ENCODE assay signal across 8 cellular contexts in the genomic region with DNA sequence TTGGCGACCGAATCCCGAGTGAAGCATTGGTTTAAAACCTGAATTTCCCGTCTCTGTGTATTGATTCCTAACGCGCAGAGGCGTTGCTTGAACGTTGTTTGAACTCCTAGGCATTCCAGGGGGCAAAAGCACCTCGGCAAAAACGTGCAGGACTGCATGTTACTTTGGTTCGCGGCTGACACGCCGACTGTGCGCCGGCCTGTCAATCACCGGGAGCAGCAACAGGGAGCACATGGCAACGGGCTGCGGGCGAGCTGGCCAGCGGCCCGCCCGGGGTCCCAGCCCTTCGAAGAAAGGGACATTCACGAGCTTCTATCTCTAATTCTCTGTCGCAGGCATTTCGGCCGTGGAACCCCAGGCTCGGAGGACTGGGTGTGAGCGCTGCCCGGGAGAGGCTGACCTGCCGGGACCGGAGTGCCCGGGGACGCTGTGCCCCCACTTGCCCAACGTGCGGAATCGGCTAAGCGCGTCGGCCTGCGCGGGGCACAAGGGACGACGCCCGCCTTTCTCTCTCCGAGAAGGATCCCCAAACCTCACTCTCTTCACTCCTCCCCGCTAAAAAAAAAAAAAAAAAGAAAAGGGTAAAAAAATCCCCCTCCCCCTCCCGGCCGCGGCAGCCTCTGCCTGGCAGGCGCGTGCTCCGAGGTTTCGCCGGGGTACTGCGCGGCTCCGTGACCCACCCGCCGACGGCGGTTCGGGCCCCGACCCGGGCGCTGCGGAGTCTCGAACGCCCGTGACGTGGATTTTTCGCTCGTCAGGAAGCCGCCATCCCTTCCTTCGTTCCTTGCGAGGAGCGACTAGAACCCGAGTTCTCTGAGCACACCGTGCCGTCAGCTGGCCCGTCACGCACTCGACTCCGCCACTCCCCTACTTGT. TPM values are rescaled to one million over a fixed set of nuclear protein-coding genes. Genes with fewer than 3 reads are reported as not detected.
A peak's percentile ranks its signal among the peaks of the same experiment; 100 is the strongest.
DNase-seq lines count a peak whose midpoint lies in the region; ATAC-seq and TF ChIP-seq lines count a peak whose summit lies in the region.

No MANE protein-coding gene starts in this region.

- H3K36me3 ChIP-seq in Caco-2 (ENCODE audit: control insufficient read depth, insufficient read depth, low read length) = peaks cover 2% of the 10 kb centered on the region

- peaks cover 41% of the 10 kb centered on the region for H3K36me3 Mint-ChIP-seq in Caco-2 (ENCODE audit: insufficient read depth, unreplicated experiment)
- H3K36me3 Mint-ChIP-seq in MCF 10A (ENCODE audit: insufficient read depth, unreplicated experiment) = peaks cover 14% of the 10 kb centered on the region

- TF ChIP-seq CTCF in Caco-2 (IDR thresholded peaks at IDR 0.05; ENCODE audit: insufficient read depth in 1 of 2, low read depth in 1 of 2, low read length in 1 of 2, severe bottlenecking in 1 of 2, unreplicated experiment in 1 of 2) = no peak
- no peak for TF ChIP-seq CTCF in MCF 10A (IDR thresholded peaks at IDR 0.05; ENCODE audit: unreplicated experiment)

- ATAC-seq in GM21528 (IDR thresholded peaks at IDR 0.05; ENCODE audit: low FRiP score, unreplicated experiment) = peak; percentile 16

- H3K9me3 ChIP-seq in Caco-2 = no peaks in the 10 kb centered on the region

- DNase-seq in Caco-2 = peak; percentile 72 to 77
- DNase-seq in Jurkat, Clone E6-1 (ENCODE audit: low read depth, low spot score) = no peak
- peak; percentile 9 to 42 (median 17) for DNase-seq in T-helper 1 cell
- peak; percentile 69 for DNase-seq in MCF 10A (ENCODE audit: unreplicated experiment)
- peak; percentile 84 for DNase-seq in islet precursor cell
- DNase-seq in stimulated activated CD4-positive, alpha-beta T cell treated with anti-CD3 and anti-CD28 coated beads, Interleukin-12 subunit alpha, Interleukin-12 subunit beta, amount 100 ng/mL, for 4 hours = peak; percentile 39
- DNase-seq in AG08395 (ENCODE audit: low spot score) = no peak

- intact Hi-C loops in Caco-2 (cut with micrococcal nuclease; ENCODE audit: unreplicated experiment) (loop anchor here (2.0 to 10.0 kb wide), 5 partner anchors 47 to 357 kb away; no protein-coding TSS in a partner anchor), MCF 10A (cut with micrococcal nuclease) (loop anchor here (1.0 to 5.0 kb wide), 6 partner anchors 45 to 865 kb away; no protein-coding TSS in a partner anchor)

- H3K27me3 Mint-ChIP-seq in Caco-2 (ENCODE audit: insufficient read depth, unreplicated experiment) (no peaks in the 10 kb centered on the region), MCF 10A (ENCODE audit: insufficient read depth, unreplicated experiment) (no peaks in the 10 kb centered on the region)

- no peaks in the 10 kb centered on the region for H3K9me3 Mint-ChIP-seq in Caco-2 (ENCODE audit: unreplicated experiment)
- H3K9me3 Mint-ChIP-seq in MCF 10A (ENCODE audit: unreplicated experiment) = no peaks in the 10 kb centered on the region

- peak overlapping the region; percentile 86 for H3K4me3 ChIP-seq in Caco-2 (ENCODE audit: low read depth, low read length)
- H3K4me3 ChIP-seq in Jurkat, Clone E6-1 (ENCODE audit: low read length) = peak overlapping the region; percentile 81

- BruUV-seq in Caco-2 (replicated peaks; lab: Mats Ljungman, UMichigan) (no TSS peak), MCF 10A (replicated peaks; lab: Mats Ljungman, UMichigan) (TSS peak; percentile 53)

- H3K4me3 Mint-ChIP-seq in Caco-2 (ENCODE audit: unreplicated experiment) (peak overlapping the region; percentile 80), MCF 10A (ENCODE audit: unreplicated experiment) (peak overlapping the region; percentile 89)

- no peaks in the 10 kb centered on the region for H3K27me3 ChIP-seq in Caco-2 (replicated peaks; ENCODE audit: control insufficient read depth, insufficient read depth, low read length)

- CTCF ChIA-PET in Caco-2 (lab: Charles Lee) (interaction anchor here (1.0 to 1.6 kb wide), 4 partner anchors 48 to 262 kb away, joined by 3 to 8 read pairs (median 4); no protein-coding TSS in a partner anchor), MCF 10A (lab: Yijun Ruan, JAX) (interaction anchor here (0.6 to 1.6 kb wide), 7 partner anchors 100 to 298 kb away, joined by 3 to 11 read pairs (median 3); no protein-coding TSS in a partner anchor)

- peaks cover 6% of the 10 kb centered on the region; the same call in 1 of the 2 replicates for H3K4me1 ChIP-seq in Caco-2

- POLR2A ChIA-PET in Caco-2 (lab: Charles Lee) = interaction anchor here (0.6 to 1.8 kb wide), 4 partner anchors 47 to 253 kb away, joined by 3 to 8 read pairs (median 4); no protein-coding TSS in a partner anchor
- POLR2A ChIA-PET in MCF 10A (lab: Yijun Ruan, JAX) = interaction anchor here (0.5 to 5.4 kb wide), 25 partner anchors 8 to 815 kb away, joined by 3 to 36 read pairs (median 5); no protein-coding TSS in a partner anchor

- H3K4me1 Mint-ChIP-seq in Caco-2 (ENCODE audit: low read depth, unreplicated experiment) (peaks cover 13% of the 10 kb centered on the region), MCF 10A (ENCODE audit: insufficient read depth, unreplicated experiment) (peaks cover 10% of the 10 kb centered on the region)

- H3K27ac Mint-ChIP-seq in Caco-2 (ENCODE audit: unreplicated experiment) (peak overlapping the region; percentile 67), MCF 10A (ENCODE audit: low read depth, unreplicated experiment) (peak overlapping the region; percentile 71)

RNA-seq across cellular contexts. Expression of a gene that starts 0.9 kb away (rescaled TPM):
- total RNA-seq in Caco-2 (2022) (23.2 and 23.4 TPM in 2 replicates), MCF 10A (2022) (4.3 and 5.6 TPM in 2 replicates)
- 2.9 TPM for polyA plus RNA-seq in Jurkat, Clone E6-1 (2012; ENCODE audit: insufficient read depth, insufficient read length)

Comparison
In these comparisons a context has a peak if more than half of its experiments do, and no peak if none do; other contexts are left out.
1. DNase-seq: peak in Caco-2 (2 of 2), T-helper 1 cell (5 of 5), MCF 10A (single experiment), islet precursor cell (single experiment) and stimulated activated CD4-positive, alpha-beta T cell treated with anti-CD3 and anti-CD28 coated beads, Interleukin-12 subunit alpha, Interleukin-12 subunit beta, amount 100 ng/mL, for 4 hours (single experiment); none in Jurkat, Clone E6-1 (single experiment) and AG08395 (single experiment).